In the genomic region with DNA sequence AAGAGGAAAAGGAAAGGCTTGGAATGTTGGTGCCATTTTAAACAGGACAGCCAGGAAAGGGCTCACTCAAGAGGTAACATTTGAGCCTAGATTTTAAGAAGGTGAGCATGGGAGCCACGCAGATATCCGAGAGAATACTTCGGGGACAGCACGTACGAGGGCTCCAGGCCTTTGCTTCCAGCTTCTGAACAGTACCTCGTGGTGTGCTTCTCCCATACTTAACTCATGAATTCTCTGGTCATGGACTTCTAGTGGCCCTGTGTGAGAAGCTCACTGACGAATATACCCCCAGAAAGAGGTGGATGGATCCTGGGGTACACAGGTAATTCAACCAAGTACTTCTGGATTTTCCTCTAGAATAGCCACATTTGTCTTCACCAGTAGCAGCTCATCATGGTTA, we compare ENCODE assay signal across 2 cellular contexts.
TF ChIP-seq lines count a peak whose summit lies in the region.

No MANE protein-coding gene starts in this region.

TF ChIP-seq in GM23338, 12 proteins besides CTCF, POLR2A, EP300 and RAD21 (continues in another document):
- TF ChIP-seq, protein P1, sequence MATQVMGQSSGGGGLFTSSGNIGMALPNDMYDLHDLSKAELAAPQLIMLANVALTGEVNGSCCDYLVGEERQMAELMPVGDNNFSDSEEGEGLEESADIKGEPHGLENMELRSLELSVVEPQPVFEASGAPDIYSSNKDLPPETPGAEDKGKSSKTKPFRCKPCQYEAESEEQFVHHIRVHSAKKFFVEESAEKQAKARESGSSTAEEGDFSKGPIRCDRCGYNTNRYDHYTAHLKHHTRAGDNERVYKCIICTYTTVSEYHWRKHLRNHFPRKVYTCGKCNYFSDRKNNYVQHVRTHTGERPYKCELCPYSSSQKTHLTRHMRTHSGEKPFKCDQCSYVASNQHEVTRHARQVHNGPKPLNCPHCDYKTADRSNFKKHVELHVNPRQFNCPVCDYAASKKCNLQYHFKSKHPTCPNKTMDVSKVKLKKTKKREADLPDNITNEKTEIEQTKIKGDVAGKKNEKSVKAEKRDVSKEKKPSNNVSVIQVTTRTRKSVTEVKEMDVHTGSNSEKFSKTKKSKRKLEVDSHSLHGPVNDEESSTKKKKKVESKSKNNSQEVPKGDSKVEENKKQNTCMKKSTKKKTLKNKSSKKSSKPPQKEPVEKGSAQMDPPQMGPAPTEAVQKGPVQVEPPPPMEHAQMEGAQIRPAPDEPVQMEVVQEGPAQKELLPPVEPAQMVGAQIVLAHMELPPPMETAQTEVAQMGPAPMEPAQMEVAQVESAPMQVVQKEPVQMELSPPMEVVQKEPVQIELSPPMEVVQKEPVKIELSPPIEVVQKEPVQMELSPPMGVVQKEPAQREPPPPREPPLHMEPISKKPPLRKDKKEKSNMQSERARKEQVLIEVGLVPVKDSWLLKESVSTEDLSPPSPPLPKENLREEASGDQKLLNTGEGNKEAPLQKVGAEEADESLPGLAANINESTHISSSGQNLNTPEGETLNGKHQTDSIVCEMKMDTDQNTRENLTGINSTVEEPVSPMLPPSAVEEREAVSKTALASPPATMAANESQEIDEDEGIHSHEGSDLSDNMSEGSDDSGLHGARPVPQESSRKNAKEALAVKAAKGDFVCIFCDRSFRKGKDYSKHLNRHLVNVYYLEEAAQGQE (IDR thresholded peaks at IDR 0.05; ENCODE audit: unreplicated experiment) = no peak
- no peak for TF ChIP-seq ZNF114 (CRISPR knock-in tag; IDR thresholded peaks at IDR 0.05)
- no peak for TF ChIP-seq EZH2phosphoT487 (IDR thresholded peaks at IDR 0.05; ENCODE audit: unreplicated experiment)
- TF ChIP-seq NANOG (IDR thresholded peaks at IDR 0.05; ENCODE audit: borderline replicate concordance) = no peak
- TF ChIP-seq POLR2AphosphoS5 (IDR thresholded peaks at IDR 0.05; ENCODE audit: low read depth) = no peak
- TF ChIP-seq CREB1 (CRISPR knock-in tag; IDR thresholded peaks at IDR 0.05; ENCODE audit: low read depth) = no peak
- TF ChIP-seq STAT1 (IDR thresholded peaks at IDR 0.05; ENCODE audit: unreplicated experiment) = no peak
- no peak for TF ChIP-seq ZNF462 (CRISPR knock-in tag; IDR thresholded peaks at IDR 0.05)
- no peak for TF ChIP-seq ZNF331 (CRISPR knock-in tag; IDR thresholded peaks at IDR 0.05; ENCODE audit: low read depth)
- no peak for TF ChIP-seq ETS1 (IDR thresholded peaks at IDR 0.05)

TF ChIP-seq in K562, 482 proteins besides CTCF, POLR2A, EP300 and RAD21:
- TF ChIP-seq, protein P2, sequence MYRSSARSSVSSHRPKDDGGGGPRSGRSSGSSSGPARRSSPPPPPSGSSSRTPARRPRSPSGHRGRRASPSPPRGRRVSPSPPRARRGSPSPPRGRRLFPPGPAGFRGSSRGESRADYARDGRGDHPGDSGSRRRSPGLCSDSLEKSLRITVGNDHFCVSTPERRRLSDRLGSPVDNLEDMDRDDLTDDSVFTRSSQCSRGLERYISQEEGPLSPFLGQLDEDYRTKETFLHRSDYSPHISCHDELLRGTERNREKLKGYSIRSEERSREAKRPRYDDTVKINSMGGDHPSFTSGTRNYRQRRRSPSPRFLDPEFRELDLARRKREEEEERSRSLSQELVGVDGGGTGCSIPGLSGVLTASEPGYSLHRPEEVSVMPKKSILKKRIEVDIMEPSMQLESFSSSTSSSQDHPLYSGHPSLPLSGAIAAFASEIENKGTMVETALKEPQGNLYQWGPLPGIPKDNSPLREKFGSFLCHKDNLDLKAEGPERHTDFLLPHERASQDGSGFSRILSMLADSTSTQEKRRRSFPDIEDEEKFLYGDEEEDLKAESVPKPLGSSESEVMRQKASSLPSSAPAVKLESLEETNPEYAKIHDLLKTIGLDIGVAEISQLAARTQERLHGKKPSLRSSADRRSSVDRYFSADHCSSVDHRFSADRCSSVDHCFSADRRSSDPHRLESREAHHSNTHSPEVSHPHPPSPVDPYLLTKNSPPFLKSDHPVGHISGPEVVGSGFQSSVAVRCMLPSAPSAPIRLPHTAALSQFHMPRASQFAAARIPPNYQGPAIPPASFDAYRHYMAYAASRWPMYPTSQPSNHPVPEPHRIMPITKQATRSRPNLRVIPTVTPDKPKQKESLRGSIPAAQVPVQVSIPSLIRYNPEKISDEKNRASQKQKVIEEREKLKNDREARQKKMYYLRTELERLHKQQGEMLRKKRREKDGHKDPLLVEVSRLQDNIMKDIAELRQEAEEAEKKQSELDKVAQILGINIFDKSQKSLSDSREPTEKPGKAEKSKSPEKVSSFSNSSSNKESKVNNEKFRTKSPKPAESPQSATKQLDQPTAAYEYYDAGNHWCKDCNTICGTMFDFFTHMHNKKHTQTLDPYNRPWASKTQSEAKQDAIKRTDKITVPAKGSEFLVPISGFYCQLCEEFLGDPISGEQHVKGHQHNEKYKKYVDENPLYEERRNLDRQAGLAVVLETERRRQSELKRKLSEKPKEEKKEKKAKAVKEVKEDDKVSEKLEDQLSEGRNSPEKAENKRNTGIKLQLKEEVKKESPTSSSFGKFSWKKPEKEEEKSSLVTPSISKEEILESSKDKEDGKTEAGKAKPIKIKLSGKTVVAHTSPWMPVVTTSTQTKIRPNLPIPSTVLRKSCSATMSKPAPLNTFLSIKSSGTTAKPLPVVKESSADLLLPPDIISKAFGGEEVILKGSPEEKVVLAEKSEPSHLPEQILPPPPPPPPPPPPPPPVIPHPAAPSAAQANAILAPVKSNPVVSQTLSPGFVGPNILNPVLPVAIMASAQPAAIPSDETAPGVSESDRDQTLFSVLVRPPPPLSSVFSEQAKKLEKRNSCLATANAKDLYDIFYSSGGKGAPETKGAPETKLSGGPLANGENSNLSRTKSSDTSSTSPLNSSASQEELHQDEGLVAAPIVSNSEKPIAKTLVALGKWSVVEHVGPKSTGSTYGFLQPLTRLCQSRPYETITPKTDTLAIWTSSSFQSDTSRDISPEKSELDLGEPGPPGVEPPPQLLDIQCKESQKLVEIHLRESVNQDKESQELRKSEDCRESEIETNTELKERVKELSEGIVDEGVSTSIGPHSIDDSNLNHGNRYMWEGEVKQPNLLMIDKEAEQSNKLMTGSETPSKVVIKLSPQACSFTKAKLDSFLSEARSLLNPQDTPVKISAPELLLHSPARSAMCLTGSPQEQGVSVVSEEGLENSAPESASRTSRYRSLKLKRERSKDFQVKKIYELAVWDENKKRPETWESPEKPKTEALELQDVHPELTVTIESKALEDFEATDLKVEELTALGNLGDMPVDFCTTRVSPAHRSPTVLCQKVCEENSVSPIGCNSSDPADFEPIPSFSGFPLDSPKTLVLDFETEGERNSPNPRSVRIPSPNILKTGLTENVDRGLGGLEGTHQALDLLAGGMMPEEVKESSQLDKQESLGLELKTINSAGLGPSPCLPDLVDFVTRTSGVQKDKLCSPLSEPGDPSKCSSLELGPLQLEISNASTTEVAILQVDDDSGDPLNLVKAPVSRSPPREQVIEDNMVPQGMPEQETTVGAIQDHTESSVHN (IDR thresholded peaks at IDR 0.05; ENCODE audit: borderline replicate concordance in 1 of 2, low read depth in 1 of 2) = no peak
- TF ChIP-seq ARID2 (IDR thresholded peaks at IDR 0.05) (no peak), CHD4 (IDR thresholded peaks at IDR 0.05; ENCODE audit: insufficient read depth, insufficient replicate concordance, low read depth, low read length, poor library complexity, severe bottlenecking) (no peak), RCOR1 (IDR thresholded peaks at IDR 0.05; ENCODE audit: borderline replicate concordance in 1 of 2, low read depth in 2 of 2, low read length in 2 of 2) (no peak), ZNF764 (CRISPR knock-in tag; IDR thresholded peaks at IDR 0.05; ENCODE audit: low read depth) (no peak), SMARCA5 (IDR thresholded peaks at IDR 0.05) (no peak), CREBBP (IDR thresholded peaks at IDR 0.05; ENCODE audit: low read depth, low read length) (no peak), TBP (optimal IDR thresholded peaks at IDR 0.05; ENCODE audit: low read depth, low read length) (no peak), ZC3H11A (IDR thresholded peaks at IDR 0.05; ENCODE audit: low read depth, low read length) (no peak), TCFL5 (CRISPR knock-in tag; conservative IDR thresholded peaks at IDR 0.05) (no peak), ZBTB11 (CRISPR knock-in tag; IDR thresholded peaks at IDR 0.05) (no peak), ZNF780A (CRISPR knock-in tag; IDR thresholded peaks at IDR 0.05) (no peak), TCF3 (CRISPR knock-in tag; IDR thresholded peaks at IDR 0.05) (no peak), STAT5B (CRISPR knock-in tag; IDR thresholded peaks at IDR 0.05) (no peak), ZNF668 (CRISPR knock-in tag; IDR thresholded peaks at IDR 0.05) (no peak)
